ENCODE assay signal across 8 cellular contexts in genomic region chr13:72726721-72727416, GRCh38. TPM values are rescaled to one million over a fixed set of nuclear protein-coding genes. Genes with fewer than 3 reads are reported as not detected.
A peak's percentile ranks its signal among the peaks of the same experiment; 100 is the strongest.
DNase-seq lines count a peak whose midpoint lies in the region; ATAC-seq and TF ChIP-seq lines count a peak whose summit lies in the region.

No MANE protein-coding gene starts in this region.

- peak overlapping the region; percentile 95 for H3K4me3 Mint-ChIP-seq in nephron progenitor cell

- H3K9me3 ChIP-seq in tibial nerve, result no peaks in the 10 kb centered on the region

- H3K36me3 ChIP-seq in tibial nerve, result peaks cover 0 to under 1% (median 0%) of the 10 kb centered on the region in 3 donors

- peak overlapping the region in 3 of 4 donors; percentile 45 to 77 (median 70) for H3K27ac ChIP-seq in tibial nerve

- TF ChIP-seq EP300 in tibial nerve (IDR thresholded peaks at IDR 0.05), result no peak

- DNase-seq in Right ventricle myocardium inferior (ENCODE audit: missing footprints) (peak; percentile 74), cardiac septum (ENCODE audit: low spot score) (no peak), NCI-H1092 treated with DMSO at 0.1 percent for 48 hours (lab: John Stamatoyannopoulos, UW) (peak; percentile 48), erythroblast (lab: John Stamatoyannopoulos, UW) (peak; percentile 79 to 83), nephron progenitor cell (peak; percentile 70), tibial nerve (ENCODE audit: low spot score in 2 of 2) (no peak)
- peak; percentile 4 to 9 for DNase-seq in activated CD4-positive, alpha-beta T cell treated with anti-CD3 and anti-CD28 coated beads, Interleukin-2, amount 50 U/mL, for 24 hours (ENCODE audit: low read depth in 1 of 2, low spot score in 1 of 2)

- intact Hi-C loops in Right ventricle myocardium inferior (cut with DNase I) (loop anchor here (1.0 kb wide), 1 partner anchor 55 kb away; the partner anchor contains the start of gene PIBF1), cardiac septum (cut with DNase I) (loop anchor here (5.0 kb wide), 1 partner anchor 55 kb away; the partner anchor contains the start of genes DIS3 and PIBF1)

- no peak overlapping the region for H3K27ac Mint-ChIP-seq in nephron progenitor cell

- H3K4me3 ChIP-seq in tibial nerve, result peak overlapping the region; percentile 62 to 88 (median 82)

- 2 to 3% methylated on average over 39 to 49 of the region's 49 CpGs for WGBS in tibial nerve, 2 donors

- H3K4me1 ChIP-seq in tibial nerve, result peaks cover 0 to 28% (median 8%) of the 10 kb centered on the region in 4 donors

- TF ChIP-seq POLR2A in erythroblast (IDR thresholded peaks at IDR 0.05; ENCODE audit: low read length) (no peak), tibial nerve (IDR thresholded peaks at IDR 0.05) (no peak)

- no peak for TF ChIP-seq CTCF in nephron progenitor cell (IDR thresholded peaks at IDR 0.05)
- no peak for TF ChIP-seq CTCF in tibial nerve (IDR thresholded peaks at IDR 0.05)

- ATAC-seq in Right ventricle myocardium inferior, result peak; percentile 29
- ATAC-seq in HG02798 (IDR thresholded peaks at IDR 0.05; ENCODE audit: poor library complexity, unreplicated experiment), result peak; percentile 23

- H3K36me3 Mint-ChIP-seq in nephron progenitor cell (ENCODE audit: low read depth), result peaks cover 60% of the 10 kb centered on the region

- peaks cover 23% of the 10 kb centered on the region for H3K9me3 Mint-ChIP-seq in nephron progenitor cell

- no peaks in the 10 kb centered on the region for H3K27me3 ChIP-seq in tibial nerve

- H3K4me1 Mint-ChIP-seq in nephron progenitor cell, result peaks cover 39% of the 10 kb centered on the region

- H3K27me3 Mint-ChIP-seq in nephron progenitor cell (ENCODE audit: low read depth, poor library complexity), result peaks cover 4% of the 10 kb centered on the region

RNA-seq across cellular contexts. Expression of gene MZT1, which starts 0.6 kb away (rescaled TPM):
- total RNA-seq in Right ventricle myocardium inferior (6.6 TPM), cardiac septum (7.4 TPM), tibial nerve (1 to 10 TPM; 2.7 to 7.6 (median 4.1) TPM)

RNA-seq across cellular contexts. Expression of gene BORA, which starts 0.9 kb away (rescaled TPM):
- total RNA-seq in Right ventricle myocardium inferior (0.62 TPM), cardiac septum (0.54 TPM), tibial nerve (1 to 10 TPM in 3 of 4 donors, under 1 TPM in 1; 0.78 to 3.3 (median 1.9) TPM)

RNA-seq across cellular contexts. Expression of gene DIS3, which starts 54.8 kb away (rescaled TPM):
- total RNA-seq in Right ventricle myocardium inferior, result 14.8 TPM
- total RNA-seq in cardiac septum, result 18.1 TPM
- 10 to 100 TPM; 28.0 to 37.4 (median 30.8) TPM for total RNA-seq in tibial nerve

RNA-seq across cellular contexts. Expression of gene PIBF1, which starts 55.1 kb away (rescaled TPM):
- total RNA-seq in Right ventricle myocardium inferior (16.3 TPM), cardiac septum (14.2 TPM), tibial nerve (10 to 100 TPM; 19.4 to 63.8 (median 40.2) TPM)

Comparison
In these comparisons a context has a peak if more than half of its experiments do, and no peak if none do; other contexts are left out.
1. DNase-seq: peak in Right ventricle myocardium inferior (single experiment), NCI-H1092 treated with DMSO at 0.1 percent for 48 hours (single experiment), activated CD4-positive, alpha-beta T cell treated with anti-CD3 and anti-CD28 coated beads, Interleukin-2, amount 50 U/mL, for 24 hours (2 of 2), erythroblast (2 of 2) and nephron progenitor cell (single experiment); none in cardiac septum (single experiment) and tibial nerve (0 of 2).